Comparison of ENCODE assay signal across 28 cellular contexts in genomic region chr3:129432036-129432435, GRCh38. TPM values are rescaled to one million over a fixed set of nuclear protein-coding genes. Genes with fewer than 3 reads are reported as not detected.
A peak's percentile ranks its signal among the peaks of the same experiment; 100 is the strongest.
DNase-seq lines count a peak whose midpoint lies in the region; ATAC-seq, FAIRE-seq and TF ChIP-seq lines count a peak whose summit lies in the region.
"Had no signal": no experiment of that assay in that cellular context is flagged by ENCODE, and none has a peak within 500 bp of the region (broad histone marks: within the 10 kb centered on the region; RNA-seq: fewer than 3 reads in every experiment).

No MANE protein-coding gene starts in this region.

- DNase-seq in activated naive CD4-positive, alpha-beta T cell treated with anti-CD3 and anti-CD28 coated beads for 36 hours, result no peak
- DNase-seq in activated naive CD4-positive, alpha-beta T cell treated with anti-CD3 and anti-CD28 coated beads, Interleukin-2, amount 50 U/mL, for 16 hours, result no peak
- no peak for DNase-seq in activated B cell treated with CpG ODN at 0.5 μM for 24 hours
- DNase-seq in right lobe of liver, result peak; percentile 62 to 83 (median 71)
- DNase-seq in pancreas, result no peak
- no peak for DNase-seq in stimulated activated CD4-positive, alpha-beta T cell treated with anti-CD3 and anti-CD28 coated beads, Interleukin-15, amount 100 ng/mL, for 24 hours
- DNase-seq: activated CD4-positive, alpha-beta T cell treated with anti-CD3 and anti-CD28 coated beads, Interleukin-2, amount 50 U/mL, for 1 hour; activated gamma-delta T cell treated with Interleukin-2 at 50 U/mL for 16 hours; COR-L47; cortex of kidney; DMS79; gastrocnemius medialis; KG1; lower lobe of right lung; NCI-H1694; NCI-H526 treated with DMSO at 0.1 percent for 48 hours; nucleus accumbens; RPMI8226; stimulated activated CD4-positive, alpha-beta T cell treated with anti-CD3 and anti-CD28 coated beads, Interleukin-2, amount 100 ng/mL, for 48 hours; stimulated activated naive CD4-positive, alpha-beta T cell had no signal

- intact Hi-C loops in activated naive CD4-positive, alpha-beta T cell treated with anti-CD3 and anti-CD28 coated beads for 36 hours (cut with micrococcal nuclease), result no loop called here
- intact Hi-C loops in activated B cell treated with CpG ODN at 0.5 μM for 24 hours (cut with micrococcal nuclease) (no loop called here), right lobe of liver (cut with DNase I) (no loop called here), pancreas (cut with DNase I) (no loop called here)

- peaks cover 56% of the 10 kb centered on the region for H3K4me1 Mint-ChIP-seq in activated naive CD4-positive, alpha-beta T cell treated with anti-CD3 and anti-CD28 coated beads for 36 hours (ENCODE audit: low read depth)
- H3K4me1 Mint-ChIP-seq in activated B cell treated with CpG ODN at 0.5 μM for 24 hours, result peaks cover 74% of the 10 kb centered on the region
- peaks cover 67% of the 10 kb centered on the region for H3K4me1 Mint-ChIP-seq in stimulated activated memory B cell treated with anti-CD40 and anti-IgM and Interleukin-4, amounts not matched to agents 10 μg/mL and 1 μg/mL and 100 μg/mL, for 72 hours

- H3K4me3 ChIP-seq in right lobe of liver (no peak overlapping the region), pancreas (no peak overlapping the region)
- H3K4me3 ChIP-seq: BLaER1, cardiac muscle cell, esophagus muscularis mucosa, gastrocnemius medialis, lower lobe of right lung had no signal

- no peak for FAIRE-seq in pancreas (lab: Jason Lieb, UNC)
- FAIRE-seq: H1, islet of Langerhans had no signal

- peaks cover 0 to 38% (median 16%) of the 10 kb centered on the region in 4 donors for H3K36me3 ChIP-seq in right lobe of liver
- peaks cover 0 to 30% (median 14%) of the 10 kb centered on the region in 3 donors for H3K36me3 ChIP-seq in pancreas

- H3K27ac ChIP-seq in right lobe of liver (peak overlapping the region; percentile 48 to 83 (median 81)), pancreas (no peak overlapping the region)
- H3K27ac ChIP-seq: BLaER1, cardiac muscle cell, esophagus muscularis mucosa, gastrocnemius medialis, lower lobe of right lung had no signal

- CTCF ChIA-PET in activated naive CD4-positive, alpha-beta T cell treated with anti-CD3 and anti-CD28 coated beads for 36 hours (lab: Charles Lee), result no interaction called here
- CTCF ChIA-PET in activated B cell treated with CpG ODN at 0.5 μM for 24 hours (lab: Charles Lee), result no interaction called here

- TF ChIP-seq CTCF in activated B cell treated with CpG ODN at 0.5 μM for 24 hours (IDR thresholded peaks at IDR 0.05) (no peak), right lobe of liver (IDR thresholded peaks at IDR 0.05) (no peak), pancreas (IDR thresholded peaks at IDR 0.05) (no peak)

- H3K4me3 Mint-ChIP-seq in activated naive CD4-positive, alpha-beta T cell treated with anti-CD3 and anti-CD28 coated beads for 36 hours, result no peak overlapping the region
- no peak overlapping the region for H3K4me3 Mint-ChIP-seq in activated B cell treated with CpG ODN at 0.5 μM for 24 hours
- H3K4me3 Mint-ChIP-seq in stimulated activated memory B cell treated with anti-CD40 and anti-IgM and Interleukin-4, amounts not matched to agents 10 μg/mL and 1 μg/mL and 100 μg/mL, for 72 hours, result no peak overlapping the region
- H3K4me3 Mint-ChIP-seq: T-helper 1 cell treated with Interleukin-12 subunit alpha and Interleukin-12 subunit beta and Interleukin-4 antibody, amounts not matched to agents 30 μg/mL and 1 μg/mL, for 36 hours had no signal

- H3K4me1 ChIP-seq in right lobe of liver (peaks cover 0 to 62% (median 15%) of the 10 kb centered on the region in 4 donors), pancreas (peaks cover 10 to 37% (median 12%) of the 10 kb centered on the region in 3 donors)

- H3K36me3 Mint-ChIP-seq in activated naive CD4-positive, alpha-beta T cell treated with anti-CD3 and anti-CD28 coated beads for 36 hours (ENCODE audit: low read depth), result peaks cover 42% of the 10 kb centered on the region
- H3K36me3 Mint-ChIP-seq in activated B cell treated with CpG ODN at 0.5 μM for 24 hours (ENCODE audit: low read depth), result peaks cover 69% of the 10 kb centered on the region
- peaks cover 71% of the 10 kb centered on the region for H3K36me3 Mint-ChIP-seq in stimulated activated memory B cell treated with anti-CD40 and anti-IgM and Interleukin-4, amounts not matched to agents 10 μg/mL and 1 μg/mL and 100 μg/mL, for 72 hours

- H3K27me3 Mint-ChIP-seq in activated naive CD4-positive, alpha-beta T cell treated with anti-CD3 and anti-CD28 coated beads for 36 hours (ENCODE audit: low read depth), result no peaks in the 10 kb centered on the region
- H3K27me3 Mint-ChIP-seq in activated B cell treated with CpG ODN at 0.5 μM for 24 hours, result no peaks in the 10 kb centered on the region
- H3K27me3 Mint-ChIP-seq in stimulated activated memory B cell treated with anti-CD40 and anti-IgM and Interleukin-4, amounts not matched to agents 10 μg/mL and 1 μg/mL and 100 μg/mL, for 72 hours, result no peaks in the 10 kb centered on the region

- peak overlapping the region; percentile 40 for H3K27ac Mint-ChIP-seq in activated naive CD4-positive, alpha-beta T cell treated with anti-CD3 and anti-CD28 coated beads for 36 hours
- H3K27ac Mint-ChIP-seq in activated B cell treated with CpG ODN at 0.5 μM for 24 hours, result peak overlapping the region; percentile 41
- H3K27ac Mint-ChIP-seq in stimulated activated memory B cell treated with anti-CD40 and anti-IgM and Interleukin-4, amounts not matched to agents 10 μg/mL and 1 μg/mL and 100 μg/mL, for 72 hours, result peak overlapping the region; percentile 44
- H3K27ac Mint-ChIP-seq: T-helper 1 cell treated with Interleukin-12 subunit alpha and Interleukin-12 subunit beta and Interleukin-4 antibody, amounts not matched to agents 30 μg/mL and 1 μg/mL, for 36 hours had no signal

- WGBS in right lobe of liver (ENCODE audit: insufficient coverage, low coverage, low lambda C conversion rate, missing lambda C conversion rate), result 17% methylated on average over 6 of the region's 7 CpGs
- WGBS in pancreas, 2 donors, result 93 to 96% methylated on average over 7 of the region's 7 CpGs

- ATAC-seq in activated B cell treated with CpG ODN at 0.5 μM for 24 hours (ENCODE audit: low read depth) (no peak), right lobe of liver (peak; percentile 56 to 69 (median 62)), GM21515 (IDR thresholded peaks at IDR 0.05; ENCODE audit: unreplicated experiment) (no peak), pancreas (no peak)
- no peak for ATAC-seq in stimulated activated memory B cell treated with anti-CD40 and anti-IgM and Interleukin-4, amounts not matched to agents 10 μg/mL and 1 μg/mL and 100 μg/mL, for 72 hours
- ATAC-seq: gastrocnemius medialis, lower lobe of right lung had no signal

- H3K9me3 ChIP-seq in right lobe of liver (no peaks in the 10 kb centered on the region), pancreas (no peaks in the 10 kb centered on the region)
- H3K9me3 ChIP-seq: BLaER1, esophagus muscularis mucosa, gastrocnemius medialis, lower lobe of right lung had no signal

- H3K9me3 Mint-ChIP-seq in activated naive CD4-positive, alpha-beta T cell treated with anti-CD3 and anti-CD28 coated beads for 36 hours, result no peaks in the 10 kb centered on the region
- no peaks in the 10 kb centered on the region for H3K9me3 Mint-ChIP-seq in activated B cell treated with CpG ODN at 0.5 μM for 24 hours
- no peaks in the 10 kb centered on the region for H3K9me3 Mint-ChIP-seq in stimulated activated memory B cell treated with anti-CD40 and anti-IgM and Interleukin-4, amounts not matched to agents 10 μg/mL and 1 μg/mL and 100 μg/mL, for 72 hours
- H3K9me3 Mint-ChIP-seq: T-helper 1 cell treated with Interleukin-12 subunit alpha and Interleukin-12 subunit beta and Interleukin-4 antibody, amounts not matched to agents 30 μg/mL and 1 μg/mL, for 36 hours had no signal

- TF ChIP-seq POLR2A in right lobe of liver (IDR thresholded peaks at IDR 0.05), result peak; percentile 22

- H3K27me3 ChIP-seq in right lobe of liver (no peaks in the 10 kb centered on the region), pancreas (no peaks in the 10 kb centered on the region)
- H3K27me3 ChIP-seq: esophagus muscularis mucosa, gastrocnemius medialis had no signal

- POLR2A ChIA-PET in activated B cell treated with CpG ODN at 0.5 μM for 24 hours (lab: Charles Lee), result interaction anchor here (1.5 kb wide), 1 partner anchor 32 kb away, joined by 3 read pairs; no protein-coding TSS in a partner anchor

RNA-seq across cellular contexts. Expression of gene EFCAB12, which starts 3.6 kb away (rescaled TPM):
- under 1 TPM; 0.37 to 0.81 TPM for total RNA-seq in activated naive CD4-positive, alpha-beta T cell treated with anti-CD3 and anti-CD28 coated beads for 36 hours
- total RNA-seq in activated B cell treated with CpG ODN at 0.5 μM for 24 hours (1.8 and 2.1 TPM in 2 replicates), right lobe of liver (1 to 10 TPM in 5 of 6 experiments, under 1 TPM in 1; 0.26 to 4.7 (median 2.0) TPM), pancreas (under 1 TPM; 0.43 to 0.95 (median 0.79) TPM)
- 1 to 10 TPM; 1.7 to 2.0 TPM for polyA plus RNA-seq in pancreas
- total RNA-seq: gastrocnemius medialis had no signal

RNA-seq across cellular contexts. Expression of gene MBD4, which starts 7.7 kb away (rescaled TPM):
- 10 to 100 TPM; 50.9 to 51.0 TPM for total RNA-seq in activated naive CD4-positive, alpha-beta T cell treated with anti-CD3 and anti-CD28 coated beads for 36 hours
- total RNA-seq in activated B cell treated with CpG ODN at 0.5 μM for 24 hours, result 86.3 and 98.7 TPM in 2 replicates
- total RNA-seq in right lobe of liver, result 10 to 100 TPM; 16.9 to 26.1 (median 25.3) TPM
- total RNA-seq in pancreas, result 10 to 100 TPM; 11.8 to 19.7 (median 15.0) TPM
- polyA plus RNA-seq in pancreas, result 10 to 100 TPM in 1 of 2 donors, 1 to 10 TPM in 1; 8.4 to 16.0 TPM

RNA-seq across cellular contexts. Expression of gene IFT122, which starts 8.0 kb away (rescaled TPM):
- total RNA-seq in activated naive CD4-positive, alpha-beta T cell treated with anti-CD3 and anti-CD28 coated beads for 36 hours, result 10 to 100 TPM; 27.8 to 32.4 TPM
- 18.7 and 19.2 TPM in 2 replicates for total RNA-seq in activated B cell treated with CpG ODN at 0.5 μM for 24 hours
- total RNA-seq in right lobe of liver, result 10 to 100 TPM in 4 of 6 experiments, 1 to 10 TPM in 2; 7.1 to 16.8 (median 11.5) TPM
- 10 to 100 TPM; 15.3 to 25.6 (median 20.9) TPM for total RNA-seq in pancreas
- polyA plus RNA-seq in pancreas, result 10 to 100 TPM; 19.8 to 37.1 TPM

Comparison
In these comparisons a context has a peak if more than half of its experiments do, and no peak if none do; other contexts are left out.
1. DNase-seq: peak in right lobe of liver (3 of 3); none in activated naive CD4-positive, alpha-beta T cell treated with anti-CD3 and anti-CD28 coated beads for 36 hours (single experiment), activated naive CD4-positive, alpha-beta T cell treated with anti-CD3 and anti-CD28 coated beads, Interleukin-2, amount 50 U/mL, for 16 hours (single experiment), activated B cell treated with CpG ODN at 0.5 μM for 24 hours (single experiment), pancreas (0 of 6) and stimulated activated CD4-positive, alpha-beta T cell treated with anti-CD3 and anti-CD28 coated beads, Interleukin-15, amount 100 ng/mL, for 24 hours (single experiment).
2. ATAC-seq: peak in right lobe of liver (4 of 4); none in activated B cell treated with CpG ODN at 0.5 μM for 24 hours (single experiment), stimulated activated memory B cell treated with anti-CD40 and anti-IgM and Interleukin-4, amounts not matched to agents 10 μg/mL and 1 μg/mL and 100 μg/mL, for 72 hours (single experiment), GM21515 (single experiment) and pancreas (0 of 4).
3. H3K27ac ChIP-seq: peak in right lobe of liver (3 of 3); none in pancreas (0 of 4).
4. Peak in every context shown above with its lines, with median percentiles within 50 percentile points of each other: H3K27ac Mint-ChIP-seq.